Comparison of ENCODE assay signal across 14 cellular contexts in the genomic region with DNA sequence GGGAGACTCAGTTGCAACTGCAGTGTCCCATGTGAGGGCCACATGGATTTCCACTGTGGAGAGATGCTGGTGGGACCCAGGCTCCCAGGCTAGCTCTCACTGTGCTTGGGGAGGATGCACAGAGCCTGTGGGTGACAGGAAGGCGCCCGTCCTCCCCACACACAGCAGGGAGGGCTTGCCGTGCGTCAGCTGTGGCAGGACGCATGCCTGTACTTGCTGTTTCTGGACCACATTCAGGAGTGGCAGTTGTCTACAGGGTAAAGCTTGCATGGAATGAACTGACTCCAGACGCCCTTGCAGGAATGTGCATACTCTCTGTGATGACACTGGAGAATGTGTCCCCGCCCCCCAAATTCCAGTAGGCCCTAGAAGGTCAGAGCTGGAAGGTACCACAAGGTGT.
DNase-seq lines count a peak whose midpoint lies in the region; ATAC-seq, FAIRE-seq and TF ChIP-seq lines count a peak whose summit lies in the region.
"Had no signal": no experiment of that assay in that cellular context is flagged by ENCODE, and none has a peak within 500 bp of the region (broad histone marks: within the 10 kb centered on the region; RNA-seq: fewer than 3 reads in every experiment).

No MANE protein-coding gene starts in this region.

- no peak overlapping the region for H2BK120ac ChIP-seq in H1 (replicated peaks; ENCODE audit: low read depth, low read length)

- no peaks in the 10 kb centered on the region; a peak in 1 of 7 replicates for H3K27me3 ChIP-seq in H1 (replicated peaks in 1 of 4; ENCODE audit: control insufficient read depth in 3 of 4, extremely low read depth in 1 of 4, insufficient read depth in 3 of 4, low read length in 3 of 4)
- H3K27me3 ChIP-seq: gastrocnemius medialis, sigmoid colon had no signal

- no peak overlapping the region for H2BK12ac ChIP-seq in H1 (ENCODE audit: low read depth, low read length)

- H3K4me2 ChIP-seq in H1 (ENCODE audit: insufficient read depth in 1 of 2, low read depth in 2 of 2, low read length in 2 of 2) = no peak overlapping the region

- no peak overlapping the region for H4K91ac ChIP-seq in H1 (replicated peaks; ENCODE audit: insufficient read length, low read length)

- H3K4ac ChIP-seq in H1 (replicated peaks; ENCODE audit: insufficient read length, low read depth, low read length) = no peak overlapping the region

- H3K9ac ChIP-seq in H1 (replicated peaks in 1 of 4; ENCODE audit: extremely low read depth in 1 of 4, low read depth in 3 of 4, low read length in 3 of 4) = no peak overlapping the region

- H3K9me3 ChIP-seq in H1 (ENCODE audit: insufficient read depth in 2 of 2, low read depth in 1 of 2, low read length in 1 of 2) = no peaks in the 10 kb centered on the region
- H3K9me3 ChIP-seq: gastrocnemius medialis, sigmoid colon had no signal

- intact Hi-C loops in lower leg skin (cut with DNase I; ENCODE audit: low total_unique reads) = no loop called here

- POLR2A ChIA-PET in H1 (lab: Charles Lee; ENCODE audit: partially characterized antibody) = interaction anchor here (0.6 to 0.9 kb wide), 2 partner anchors 23 to 155 kb away, joined by 3 read pairs; no protein-coding TSS in a partner anchor

- no peak for TF ChIP-seq RAD21 in H1 (IDR thresholded peaks at IDR 0.05 in 1 of 2, conservative IDR thresholded peaks at IDR 0.05 in 1 of 2; ENCODE audit: low read depth in 2 of 2, low read length in 2 of 2)

- H4K5ac ChIP-seq in H1 (ENCODE audit: insufficient read length, low read depth, low read length) = no peak overlapping the region

- H2BK15ac ChIP-seq in H1 (ENCODE audit: low read length) = no peak overlapping the region; the same call in 1 of the 2 replicates

- H2BK20ac ChIP-seq in H1 (ENCODE audit: low read length) = no peak overlapping the region

- no peak for ATAC-seq in GM21825 (IDR thresholded peaks at IDR 0.05; ENCODE audit: unreplicated experiment)
- no peak for ATAC-seq in GM18868 (IDR thresholded peaks at IDR 0.05; ENCODE audit: unreplicated experiment)
- ATAC-seq: activated T-helper 17 cell treated with anti-CD3 and anti-CD28 coated beads, Interleukin-2, amount 50 U/mL, for 72 hours; T-cell had no signal

- WGBS in H1 (ENCODE audit: extremely low coverage in 1 of 2, insufficient coverage in 1 of 2, insufficient read length in 1 of 2, insufficient replicate concordance in 2 of 2, low coverage in 1 of 2, low lambda C conversion rate in 2 of 2, missing lambda C conversion rate in 1 of 2), 2 experiments = 86% methylated on average over 7 of the region's 7 CpGs; no CpG with 5 or more reads in 1 of the 2 experiments
- WGBS in lower leg skin, 2 donors = 38 to 58% methylated on average over 6 to 7 of the region's 7 CpGs

- no peak overlapping the region for H2AFZ ChIP-seq in H1 (ENCODE audit: low read length)

- H3K56ac ChIP-seq in H1 (replicated peaks; ENCODE audit: insufficient read length, low read depth, low read length) = no peak overlapping the region

- no peak for TF ChIP-seq EP300 in H1 (IDR thresholded peaks at IDR 0.05; ENCODE audit: borderline replicate concordance in 1 of 2, low read depth in 2 of 2, low read length in 2 of 2)

- no peak overlapping the region for H3K14ac ChIP-seq in H1 (ENCODE audit: insufficient read length)

- CTCF ChIA-PET in H1 (lab: Charles Lee; ENCODE audit: partially characterized antibody) = interaction anchor here (1.1 to 1.7 kb wide), 3 partner anchors 38 to 218 kb away, joined by 3 to 4 read pairs (median 4); no protein-coding TSS in a partner anchor

- H3K4me1 ChIP-seq in H1 (replicated peaks in 1 of 4; ENCODE audit: control insufficient read depth in 3 of 4, insufficient read depth in 4 of 4, low read length in 3 of 4) = peaks cover 0 to 6% (median 3%) of the 10 kb centered on the region in 4 experiments; a peak in 4 of 7 replicates

- no peak overlapping the region; the same call in 1 of the 2 replicates for H2AK5ac ChIP-seq in H1 (ENCODE audit: low read depth, low read length)

- peaks cover 0 to 4% of the 10 kb centered on the region in 2 experiments for H4K20me1 ChIP-seq in H1 (replicated peaks in 1 of 2; ENCODE audit: control insufficient read depth in 1 of 2, insufficient read depth in 2 of 2, low read length in 2 of 2)

- H4K8ac ChIP-seq in H1 (ENCODE audit: extremely low read depth, insufficient read depth, low read length) = no peak overlapping the region

- FAIRE-seq in HTR-8/SVneo (lab: Jason Lieb, UNC) (peak; percentile 59), H1 (lab: Jason Lieb, UNC) (no peak)

- no peaks in the 10 kb centered on the region for H3K79me1 ChIP-seq in H1 (ENCODE audit: low read depth, low read length)

- H3K79me2 ChIP-seq in H1 (ENCODE audit: control insufficient read depth in 1 of 2, insufficient read depth in 2 of 2, low read length in 2 of 2) = no peaks in the 10 kb centered on the region

- TF ChIP-seq POLR2A in H1 (IDR thresholded peaks at IDR 0.05; ENCODE audit: control extremely low read depth in 1 of 2, low read depth in 2 of 2, low read length in 2 of 2) (no peak), lower leg skin (IDR thresholded peaks at IDR 0.05) (no peak)

- H3K27ac ChIP-seq in H1 (ENCODE audit: low read depth, low read length) = no peak overlapping the region
- H3K27ac ChIP-seq: gastrocnemius medialis, sigmoid colon had no signal

- no peak overlapping the region for H3K23ac ChIP-seq in H1 (ENCODE audit: insufficient read length)

- H3K18ac ChIP-seq in H1 (ENCODE audit: extremely low read depth, low read length) = no peak overlapping the region

- TF ChIP-seq CTCF in H1 (IDR thresholded peaks at IDR 0.05; ENCODE audit: control extremely low read depth in 1 of 3, insufficient read depth in 1 of 3, low read depth in 1 of 3, low read length in 3 of 3) (no peak), lower leg skin (IDR thresholded peaks at IDR 0.05) (no peak)

- H3K23me2 ChIP-seq in H1 (ENCODE audit: low read depth, low read length) = no peaks in the 10 kb centered on the region

- H3K4me3 ChIP-seq in H1 (ENCODE audit: extremely low read depth in 1 of 4, insufficient read depth in 2 of 4, low read depth in 3 of 4, low read length in 4 of 4) = no peak overlapping the region
- H3K4me3 ChIP-seq in lower leg skin (ENCODE audit: low read depth, poor library complexity, severe bottlenecking) = no peak overlapping the region
- H3K4me3 ChIP-seq: gastrocnemius medialis, sigmoid colon had no signal

- no peak overlapping the region for H2BK5ac ChIP-seq in H1 (ENCODE audit: low read depth, low read length)

- H3K36me3 ChIP-seq in H1 (ENCODE audit: control insufficient read depth in 2 of 4, insufficient read depth in 4 of 4, low read length in 3 of 4) = no peaks in the 10 kb centered on the region
- H3K36me3 ChIP-seq: gastrocnemius medialis, sigmoid colon had no signal

- DNase-seq in Ammon's horn (ENCODE audit: low spot score) (peak; percentile 18), HTR-8/SVneo (ENCODE audit: insufficient read length, low spot score) (peak; percentile 62), H1 (ENCODE audit: low read depth in 1 of 2, low spot score in 2 of 2) (no peak), lower leg skin (ENCODE audit: low spot score in 2 of 2) (peak; percentile 41 to 79), cerebellum (ENCODE audit: low spot score) (no peak), epidermal melanocyte (ENCODE audit: insufficient read length, low spot score) (no peak)
- DNase-seq: gastrocnemius medialis; sigmoid colon; stimulated activated CD4-positive, alpha-beta T cell treated with anti-CD3 and anti-CD28 coated beads, Interleukin-4, amount 100 ng/mL, for 24 hours; stimulated activated CD8-positive, alpha-beta memory T cell treated with anti-CD3 and anti-CD28 coated beads, Interleukin-4, amount 100 ng/mL, for 48 hours; T-cell had no signal

TF ChIP-seq in H1, 55 proteins besides CTCF, POLR2A, EP300 and RAD21:
- peak; percentile 71 for TF ChIP-seq TEAD4 (IDR thresholded peaks at IDR 0.05; ENCODE audit: low read depth, low read length)
- no peak for TF ChIP-seq CBX8 (IDR thresholded peaks at IDR 0.05; ENCODE audit: borderline replicate concordance, low read depth, low read length)
TF ChIP-seq in H1: peak in this region for 1.

Comparison
In these comparisons a context has a peak if more than half of its experiments do, and no peak if none do; other contexts are left out.
1. DNase-seq: peak in Ammon's horn (single experiment), HTR-8/SVneo (single experiment) and lower leg skin (2 of 2); none in H1 (0 of 2), cerebellum (single experiment) and epidermal melanocyte (single experiment).